22 cellular contexts compared by ENCODE assay signal in genomic region chr2:75597949-75598348, GRCh38. TPM values are rescaled to one million over a fixed set of nuclear protein-coding genes. Genes with fewer than 3 reads are reported as not detected.
"Had no signal": no experiment of that assay in that cellular context is flagged by ENCODE, and none has a peak within 500 bp of the region (broad histone marks: within the 10 kb centered on the region; RNA-seq: fewer than 3 reads in every experiment).

No MANE protein-coding gene starts in this region.

- H3K27me3 ChIP-seq: transverse colon had no signal

- H3K9me3 ChIP-seq: esophagus squamous epithelium, left ventricle myocardium inferior, lower lobe of right lung, psoas muscle, thoracic aorta, transverse colon had no signal

- H3K36me3 Mint-ChIP-seq: naive B cell; stimulated activated naive B cell treated with anti-CD40 and anti-IgM and Interleukin-4, amounts not matched to agents 10 μg/mL and 1 μg/mL and 100 μg/mL, for 72 hours had no signal

- H3K27ac Mint-ChIP-seq: dendritic cell treated with granulocyte-macrophage colony-stimulating factor and Interleukin-4, amounts not matched to agents 40 ng/mL and 50 ng/mL, for 4 days; effector memory CD8-positive, alpha-beta T cell; stimulated activated naive B cell treated with anti-CD40 and anti-IgM and Interleukin-4, amounts not matched to agents 10 μg/mL and 1 μg/mL and 100 μg/mL, for 72 hours; stimulated activated naive CD8-positive, alpha-beta T cell treated with anti-CD3 and anti-CD28 coated beads, Interleukin-15, amount 100 ng/mL, for 72 hours had no signal

- FAIRE-seq: colon, kidney had no signal

- H3K9me3 Mint-ChIP-seq: dendritic cell treated with granulocyte-macrophage colony-stimulating factor and Interleukin-4, amounts not matched to agents 40 ng/mL and 50 ng/mL, for 4 days; effector memory CD8-positive, alpha-beta T cell; naive B cell; nephron; stimulated activated naive B cell treated with anti-CD40 and anti-IgM and Interleukin-4, amounts not matched to agents 10 μg/mL and 1 μg/mL and 100 μg/mL, for 72 hours; stimulated activated naive CD8-positive, alpha-beta T cell treated with anti-CD3 and anti-CD28 coated beads, Interleukin-15, amount 100 ng/mL, for 72 hours had no signal

- ATAC-seq: effector memory CD8-positive, alpha-beta T cell; left cardiac atrium; lower lobe of right lung; psoas muscle; sciatic nerve; stimulated activated naive B cell treated with anti-CD40 and anti-IgM and Interleukin-4, amounts not matched to agents 10 μg/mL and 1 μg/mL and 100 μg/mL, for 72 hours; stimulated activated naive CD8-positive, alpha-beta T cell treated with anti-CD3 and anti-CD28 coated beads, Interleukin-15, amount 100 ng/mL, for 72 hours had no signal

- H3K36me3 ChIP-seq: esophagus squamous epithelium, left ventricle myocardium inferior, lower lobe of right lung, thoracic aorta, transverse colon had no signal

- H3K4me1 Mint-ChIP-seq: naive B cell; stimulated activated naive B cell treated with anti-CD40 and anti-IgM and Interleukin-4, amounts not matched to agents 10 μg/mL and 1 μg/mL and 100 μg/mL, for 72 hours; stimulated activated naive CD8-positive, alpha-beta T cell treated with anti-CD3 and anti-CD28 coated beads, Interleukin-15, amount 100 ng/mL, for 72 hours had no signal

- H3K4me1 ChIP-seq: esophagus squamous epithelium, left ventricle myocardium inferior, lower lobe of right lung, psoas muscle, transverse colon had no signal

- H3K4me3 Mint-ChIP-seq: dendritic cell treated with granulocyte-macrophage colony-stimulating factor and Interleukin-4, amounts not matched to agents 40 ng/mL and 50 ng/mL, for 4 days; effector memory CD8-positive, alpha-beta T cell; nephron; stimulated activated naive B cell treated with anti-CD40 and anti-IgM and Interleukin-4, amounts not matched to agents 10 μg/mL and 1 μg/mL and 100 μg/mL, for 72 hours; stimulated activated naive CD8-positive, alpha-beta T cell treated with anti-CD3 and anti-CD28 coated beads, Interleukin-15, amount 100 ng/mL, for 72 hours had no signal

- H3K4me3 ChIP-seq: esophagus squamous epithelium, left ventricle myocardium inferior, lower lobe of right lung, psoas muscle, thoracic aorta, transverse colon had no signal

- DNase-seq: effector memory CD8-positive, alpha-beta T cell; esophagus squamous epithelium; foreskin fibroblast; kidney; left cardiac atrium; left ventricle myocardium inferior; lower lobe of right lung; mesendoderm; naive B cell; psoas muscle; retina; stimulated activated CD4-positive, alpha-beta T cell treated with anti-CD3 and anti-CD28 coated beads, Interleukin-2, amount 100 ng/mL, for 24 hours; stimulated activated CD4-positive, alpha-beta T cell treated with anti-CD3 and anti-CD28 coated beads, Interleukin-4, amount 100 ng/mL, for 4 hours; stimulated activated naive B cell treated with anti-CD40 and anti-IgM and Interleukin-4, amounts not matched to agents 10 μg/mL and 1 μg/mL and 100 μg/mL, for 72 hours; stimulated activated naive CD8-positive, alpha-beta T cell treated with anti-CD3 and anti-CD28 coated beads, Interleukin-15, amount 100 ng/mL, for 72 hours; substantia nigra; transverse colon had no signal

- H3K27ac ChIP-seq: esophagus squamous epithelium, left ventricle myocardium inferior, lower lobe of right lung, psoas muscle, thoracic aorta, transverse colon had no signal

RNA-seq across cellular contexts. Expression of gene EVA1A, which starts 37.2 kb away (rescaled TPM):
- total RNA-seq: transverse colon had no signal
